29 cellular contexts compared by ENCODE assay signal in genomic region chr9:72816666-72817065, GRCh38.
"Had no signal": no experiment of that assay in that cellular context is flagged by ENCODE, and none has a peak within 500 bp of the region (broad histone marks: within the 10 kb centered on the region; RNA-seq: fewer than 3 reads in every experiment).

No MANE protein-coding gene starts in this region.

- H3K27ac ChIP-seq: neural progenitor cell, ovary, parathyroid adenoma, psoas muscle, right lobe of liver, sigmoid colon, stomach, thoracic aorta, thyroid gland, tibial nerve, upper lobe of left lung, vagina had no signal

- H3K9me3 ChIP-seq: ovary, psoas muscle, right lobe of liver, sigmoid colon, stomach, thoracic aorta, thyroid gland, tibial nerve, upper lobe of left lung, vagina had no signal

- ATAC-seq: natural killer cell treated with Interleukin-12 subunit alpha and Interleukin-12 subunit beta and Interleukin-15 and Interleukin-18, amount 100 ng/mL, for 72 hours; psoas muscle; right cardiac atrium; right lobe of liver; stimulated activated effector memory CD8-positive, alpha-beta T cell treated with anti-CD3 and anti-CD28 coated beads, Interleukin-12 subunit alpha, Interleukin-12 subunit beta, amount 100 ng/mL, for 72 hours; stimulated activated naive B cell treated with anti-CD40 and anti-IgM and Interleukin-4, amounts not matched to agents 10 μg/mL and 1 μg/mL and 100 μg/mL, for 72 hours had no signal

- H3K27me3 Mint-ChIP-seq: progenitor cell of endocrine pancreas had no signal

- H3K36me3 ChIP-seq: neural progenitor cell, ovary, right lobe of liver, sigmoid colon, stomach, thoracic aorta, thyroid gland, tibial nerve, upper lobe of left lung, vagina had no signal

- FAIRE-seq: small intestine, urothelium cell line had no signal

- H3K4me1 ChIP-seq: neural progenitor cell, parathyroid adenoma, psoas muscle, right lobe of liver, sigmoid colon, stomach, thyroid gland, tibial nerve, upper lobe of left lung had no signal

- DNase-seq: nephron progenitor cell; occipital lobe; ovary; posterior cingulate gyrus; psoas muscle; right cardiac atrium; right lobe of liver; sigmoid colon; small intestine; stimulated activated CD4-positive, alpha-beta T cell treated with anti-CD3 and anti-CD28 coated beads, Interleukin-15, amount 100 ng/mL, for 24 hours; stimulated activated CD4-positive, alpha-beta T cell treated with anti-CD3 and anti-CD28 coated beads, Interleukin-2, amount 100 ng/mL, for 24 hours; stimulated activated CD4-positive, alpha-beta T cell treated with anti-CD3 and anti-CD28 coated beads, Interleukin-2, amount 100 ng/mL, for 48 hours; stimulated activated CD4-positive, alpha-beta T cell treated with anti-CD3 and anti-CD28 coated beads, Interleukin-4, amount 100 ng/mL, for 24 hours; stimulated activated naive B cell treated with anti-CD40 and anti-IgM and Interleukin-4, amounts not matched to agents 10 μg/mL and 1 μg/mL and 100 μg/mL, for 72 hours; stimulated activated naive CD4-positive, alpha-beta T cell treated with Interleukin-2 at 50 U/mL for 16 hours; stomach; thyroid gland; trophoblast cell; upper lobe of left lung had no signal

- H3K27me3 ChIP-seq: neural progenitor cell, ovary, right lobe of liver, sigmoid colon, stomach, thyroid gland, tibial nerve, upper lobe of left lung, vagina had no signal

- H3K4me1 Mint-ChIP-seq: nephron progenitor cell; stimulated activated effector memory CD8-positive, alpha-beta T cell treated with anti-CD3 and anti-CD28 coated beads, Interleukin-12 subunit alpha, Interleukin-12 subunit beta, amount 100 ng/mL, for 72 hours; stimulated activated naive B cell treated with anti-CD40 and anti-IgM and Interleukin-4, amounts not matched to agents 10 μg/mL and 1 μg/mL and 100 μg/mL, for 72 hours had no signal

- H3K9ac ChIP-seq: neural progenitor cell, parathyroid adenoma had no signal

- H3K4me2 ChIP-seq: neural progenitor cell had no signal

- H2AFZ ChIP-seq: neural progenitor cell, parathyroid adenoma had no signal

- H3K9me3 Mint-ChIP-seq: natural killer cell treated with Interleukin-12 subunit alpha and Interleukin-12 subunit beta and Interleukin-15 and Interleukin-18, amount 100 ng/mL, for 72 hours; nephron progenitor cell; stimulated activated effector memory CD8-positive, alpha-beta T cell treated with anti-CD3 and anti-CD28 coated beads, Interleukin-12 subunit alpha, Interleukin-12 subunit beta, amount 100 ng/mL, for 72 hours; stimulated activated naive B cell treated with anti-CD40 and anti-IgM and Interleukin-4, amounts not matched to agents 10 μg/mL and 1 μg/mL and 100 μg/mL, for 72 hours; stimulated activated naive CD8-positive, alpha-beta T cell treated with anti-CD3 and anti-CD28 coated beads, Interleukin-15, Interleukin-2, amounts not matched to agents 100 ng/mL and 50 ng/mL, for 24 hours had no signal

- H3K4me3 ChIP-seq: neural progenitor cell, ovary, psoas muscle, right lobe of liver, sigmoid colon, stomach, thoracic aorta, thyroid gland, tibial nerve, upper lobe of left lung, vagina had no signal

- H3K4me3 Mint-ChIP-seq: natural killer cell treated with Interleukin-12 subunit alpha and Interleukin-12 subunit beta and Interleukin-15 and Interleukin-18, amount 100 ng/mL, for 72 hours; nephron progenitor cell; neural progenitor cell; stimulated activated effector memory CD8-positive, alpha-beta T cell treated with anti-CD3 and anti-CD28 coated beads, Interleukin-12 subunit alpha, Interleukin-12 subunit beta, amount 100 ng/mL, for 72 hours; stimulated activated naive B cell treated with anti-CD40 and anti-IgM and Interleukin-4, amounts not matched to agents 10 μg/mL and 1 μg/mL and 100 μg/mL, for 72 hours; stimulated activated naive CD8-positive, alpha-beta T cell treated with anti-CD3 and anti-CD28 coated beads, Interleukin-15, Interleukin-2, amounts not matched to agents 100 ng/mL and 50 ng/mL, for 24 hours had no signal

- H3K79me2 ChIP-seq: parathyroid adenoma had no signal

- H3K27ac Mint-ChIP-seq: natural killer cell treated with Interleukin-12 subunit alpha and Interleukin-12 subunit beta and Interleukin-15 and Interleukin-18, amount 100 ng/mL, for 72 hours; nephron progenitor cell; neural progenitor cell; progenitor cell of endocrine pancreas; stimulated activated effector memory CD8-positive, alpha-beta T cell treated with anti-CD3 and anti-CD28 coated beads, Interleukin-12 subunit alpha, Interleukin-12 subunit beta, amount 100 ng/mL, for 72 hours; stimulated activated naive B cell treated with anti-CD40 and anti-IgM and Interleukin-4, amounts not matched to agents 10 μg/mL and 1 μg/mL and 100 μg/mL, for 72 hours; stimulated activated naive CD8-positive, alpha-beta T cell treated with anti-CD3 and anti-CD28 coated beads, Interleukin-15, Interleukin-2, amounts not matched to agents 100 ng/mL and 50 ng/mL, for 24 hours had no signal

- H3K36me3 Mint-ChIP-seq: natural killer cell treated with Interleukin-12 subunit alpha and Interleukin-12 subunit beta and Interleukin-15 and Interleukin-18, amount 100 ng/mL, for 72 hours; neural progenitor cell; stimulated activated effector memory CD8-positive, alpha-beta T cell treated with anti-CD3 and anti-CD28 coated beads, Interleukin-12 subunit alpha, Interleukin-12 subunit beta, amount 100 ng/mL, for 72 hours; stimulated activated naive B cell treated with anti-CD40 and anti-IgM and Interleukin-4, amounts not matched to agents 10 μg/mL and 1 μg/mL and 100 μg/mL, for 72 hours had no signal
